8 cellular contexts compared by ENCODE assay signal in genomic region chr15:77118787-77119410, GRCh38. TPM values are rescaled to one million over a fixed set of nuclear protein-coding genes. Genes with fewer than 3 reads are reported as not detected.
DNase-seq lines count a peak whose midpoint lies in the region; ATAC-seq, FAIRE-seq and TF ChIP-seq lines count a peak whose summit lies in the region.

No MANE protein-coding gene starts in this region.

- POLR2A ChIA-PET in H1 (lab: Charles Lee; ENCODE audit: partially characterized antibody) = interaction anchor here (0.6 kb wide), 1 partner anchor 389 kb away, joined by 3 read pairs; no protein-coding TSS in a partner anchor

- H4K8ac ChIP-seq in H1 (ENCODE audit: extremely low read depth, insufficient read depth, low read length) = no peak overlapping the region
- H4K8ac ChIP-seq in mesenchymal stem cell (ENCODE audit: low read length) = no peak overlapping the region

- no peaks in the 10 kb centered on the region for H3K79me2 ChIP-seq in H1 (ENCODE audit: control insufficient read depth in 1 of 2, insufficient read depth in 2 of 2, low read length in 2 of 2)

- H3K18ac ChIP-seq in H1 (ENCODE audit: extremely low read depth, low read length) = no peak overlapping the region
- peak overlapping the region in 1 of 2 experiments; percentile 65 for H3K18ac ChIP-seq in mesenchymal stem cell (ENCODE audit: low read depth in 1 of 2, low read length in 2 of 2)

- H3K4me3 ChIP-seq in H1 (ENCODE audit: extremely low read depth in 1 of 4, insufficient read depth in 2 of 4, low read depth in 3 of 4, low read length in 4 of 4) (no peak overlapping the region), mesenchymal stem cell (ENCODE audit: insufficient read depth in 1 of 2, low read depth in 1 of 2, low read length in 2 of 2) (no peak overlapping the region)

- 71% methylated on average over 3 of the region's 3 CpGs; no CpG with 5 or more reads in 1 of the 2 experiments for WGBS in H1 (ENCODE audit: extremely low coverage in 1 of 2, insufficient coverage in 1 of 2, insufficient read length in 1 of 2, insufficient replicate concordance in 2 of 2, low coverage in 1 of 2, low lambda C conversion rate in 2 of 2, missing lambda C conversion rate in 1 of 2), 2 experiments
- 54% methylated on average over 3 of the region's 3 CpGs for WGBS in mesenchymal stem cell

- ATAC-seq in HG02798 (IDR thresholded peaks at IDR 0.05; ENCODE audit: poor library complexity, unreplicated experiment) = no peak
- no peak for ATAC-seq in HG03280 (IDR thresholded peaks at IDR 0.05; ENCODE audit: unreplicated experiment)

- H3K79me1 ChIP-seq in H1 (ENCODE audit: low read depth, low read length) (no peaks in the 10 kb centered on the region), mesenchymal stem cell (replicated peaks; ENCODE audit: low read length, poor library complexity, severe bottlenecking) (peaks cover 9% of the 10 kb centered on the region)

- H3K27ac ChIP-seq in H1 (ENCODE audit: low read depth, low read length) (no peak overlapping the region), mesenchymal stem cell (ENCODE audit: low read length, poor library complexity, severe bottlenecking) (no peak overlapping the region)

- H3K27me3 ChIP-seq in H1 (replicated peaks in 1 of 4; ENCODE audit: control insufficient read depth in 3 of 4, extremely low read depth in 1 of 4, insufficient read depth in 3 of 4, low read length in 3 of 4) (no peaks in the 10 kb centered on the region), mesenchymal stem cell (ENCODE audit: control insufficient read depth in 1 of 2, insufficient read depth in 1 of 2, low read length in 2 of 2) (no peaks in the 10 kb centered on the region)

- peak; percentile 81 to 85 for TF ChIP-seq RAD21 in H1 (IDR thresholded peaks at IDR 0.05 in 1 of 2, conservative IDR thresholded peaks at IDR 0.05 in 1 of 2; ENCODE audit: low read depth in 2 of 2, low read length in 2 of 2)

- no peak overlapping the region for H3K23ac ChIP-seq in H1 (ENCODE audit: insufficient read length)
- H3K23ac ChIP-seq in mesenchymal stem cell (ENCODE audit: low read length in 2 of 2) = no peak overlapping the region

- CTCF ChIA-PET in H1 (lab: Charles Lee; ENCODE audit: partially characterized antibody) = interaction anchor here (0.6 to 6.8 kb wide), 41 partner anchors 9 to 1140 kb away, joined by 3 to 75 read pairs (median 4); no protein-coding TSS in a partner anchor

- peaks cover 0 to 4% (median 0%) of the 10 kb centered on the region in 4 experiments; a peak in 4 of 7 replicates for H3K4me1 ChIP-seq in H1 (replicated peaks in 1 of 4; ENCODE audit: control insufficient read depth in 3 of 4, insufficient read depth in 4 of 4, low read length in 3 of 4)
- H3K4me1 ChIP-seq in mesenchymal stem cell (ENCODE audit: control insufficient read depth, insufficient read depth, low read depth, low read length) = peaks cover 2% of the 10 kb centered on the region

- no peak overlapping the region for H3K14ac ChIP-seq in H1 (ENCODE audit: insufficient read length)
- no peak overlapping the region for H3K14ac ChIP-seq in mesenchymal stem cell (ENCODE audit: low read length in 2 of 2)

- TF ChIP-seq EP300 in H1 (IDR thresholded peaks at IDR 0.05; ENCODE audit: borderline replicate concordance in 1 of 2, low read depth in 2 of 2, low read length in 2 of 2) = no peak

- H3K9me3 ChIP-seq in H1 (ENCODE audit: insufficient read depth in 2 of 2, low read depth in 1 of 2, low read length in 1 of 2) (no peaks in the 10 kb centered on the region), mesenchymal stem cell (ENCODE audit: control insufficient read depth, low read length) (no peaks in the 10 kb centered on the region)

- H2BK12ac ChIP-seq in H1 (ENCODE audit: low read depth, low read length) = no peak overlapping the region
- peak overlapping the region in 1 of 2 experiments; percentile 31 for H2BK12ac ChIP-seq in mesenchymal stem cell (ENCODE audit: low read length in 2 of 2)

- no peak overlapping the region for H2BK120ac ChIP-seq in H1 (replicated peaks; ENCODE audit: low read depth, low read length)
- no peak overlapping the region for H2BK120ac ChIP-seq in mesenchymal stem cell (ENCODE audit: low read depth, low read length)

- H2BK20ac ChIP-seq in H1 (ENCODE audit: low read length) = no peak overlapping the region

- TF ChIP-seq POLR2A in H1 (IDR thresholded peaks at IDR 0.05; ENCODE audit: control extremely low read depth in 1 of 2, low read depth in 2 of 2, low read length in 2 of 2) = no peak

- H3K36me3 ChIP-seq in H1 (ENCODE audit: control insufficient read depth in 2 of 4, insufficient read depth in 4 of 4, low read length in 3 of 4) = 0 out of 8 replicates have a peak, but pooled peaks cover 0 to 2% (median 0%) of the 10 kb centered on the region in 4 experiments
- peaks cover 10 to 18% of the 10 kb centered on the region in 2 experiments for H3K36me3 ChIP-seq in mesenchymal stem cell (ENCODE audit: control insufficient read depth in 1 of 2, insufficient read depth in 2 of 2, low read depth in 1 of 2, low read length in 2 of 2)

- no peak overlapping the region for H3K56ac ChIP-seq in H1 (replicated peaks; ENCODE audit: insufficient read length, low read depth, low read length)

- H3K9ac ChIP-seq in H1 (replicated peaks in 1 of 4; ENCODE audit: extremely low read depth in 1 of 4, low read depth in 3 of 4, low read length in 3 of 4) = no peak overlapping the region
- H3K9ac ChIP-seq in mesenchymal stem cell (ENCODE audit: low read length) = peak overlapping the region; percentile 39

- H3K4ac ChIP-seq in H1 (replicated peaks; ENCODE audit: insufficient read length, low read depth, low read length) (no peak overlapping the region), mesenchymal stem cell (ENCODE audit: low read depth in 1 of 2, low read length in 2 of 2) (no peak overlapping the region)

- no peak overlapping the region for H2AFZ ChIP-seq in H1 (ENCODE audit: low read length)
- H2AFZ ChIP-seq in mesenchymal stem cell (ENCODE audit: low read depth, low read length) = no peak overlapping the region

- H3K4me2 ChIP-seq in H1 (ENCODE audit: insufficient read depth in 1 of 2, low read depth in 2 of 2, low read length in 2 of 2) (no peak overlapping the region), mesenchymal stem cell (ENCODE audit: low read length, poor library complexity, severe bottlenecking) (peak overlapping the region; percentile 14)

- no peaks in the 10 kb centered on the region for H4K20me1 ChIP-seq in H1 (replicated peaks in 1 of 2; ENCODE audit: control insufficient read depth in 1 of 2, insufficient read depth in 2 of 2, low read length in 2 of 2)

- H4K5ac ChIP-seq in H1 (ENCODE audit: insufficient read length, low read depth, low read length) = no peak overlapping the region

- no peaks in the 10 kb centered on the region for H3K23me2 ChIP-seq in H1 (ENCODE audit: low read depth, low read length)

- DNase-seq in stimulated activated CD4-positive, alpha-beta T cell treated with anti-CD3 and anti-CD28 coated beads, Interleukin-1b, Interleukin-23, amount 100 ng/mL, for 48 hours = peak; percentile 11
- DNase-seq in stimulated activated CD4-positive, alpha-beta T cell treated with anti-CD3 and anti-CD28 coated beads, Interleukin-4, amount 100 ng/mL, for 1 hour = no peak
- DNase-seq in NCI-H1048 (lab: John Stamatoyannopoulos, UW) = peak; percentile 11
- peak; percentile 6 for DNase-seq in T follicular helper cell (ENCODE audit: low read depth)
- no peak for DNase-seq in H1 (ENCODE audit: low read depth in 1 of 2, low spot score in 2 of 2)
- peak; percentile 76 for DNase-seq in mesenchymal stem cell

- H2BK5ac ChIP-seq in H1 (ENCODE audit: low read depth, low read length) (no peak overlapping the region), mesenchymal stem cell (ENCODE audit: low read depth, low read length, poor library complexity, severe bottlenecking) (no peak overlapping the region)

- no peak for FAIRE-seq in H1 (lab: Jason Lieb, UNC)

- no peak overlapping the region for H2AK5ac ChIP-seq in H1 (ENCODE audit: low read depth, low read length)
- H2AK5ac ChIP-seq in mesenchymal stem cell (ENCODE audit: low read length, severe bottlenecking) = no peak overlapping the region

- peak in 2 of 3 experiments; percentile 60 to 66; a peak in 2 of 4 replicates for TF ChIP-seq CTCF in H1 (IDR thresholded peaks at IDR 0.05; ENCODE audit: control extremely low read depth in 1 of 3, insufficient read depth in 1 of 3, low read depth in 1 of 3, low read length in 3 of 3)

- H4K91ac ChIP-seq in H1 (replicated peaks; ENCODE audit: insufficient read length, low read length) (no peak overlapping the region), mesenchymal stem cell (ENCODE audit: low read length) (no peak overlapping the region)

- H2BK15ac ChIP-seq in H1 (ENCODE audit: low read length) = no peak overlapping the region
- H2BK15ac ChIP-seq in mesenchymal stem cell (ENCODE audit: low read depth, poor library complexity, severe bottlenecking) = no peak overlapping the region

TF ChIP-seq in H1, 55 proteins besides CTCF, POLR2A, EP300 and RAD21 (continues in another document):
- TF ChIP-seq JUND (IDR thresholded peaks at IDR 0.05; ENCODE audit: low read length) (no peak), USF2 (IDR thresholded peaks at IDR 0.05; ENCODE audit: low read length) (no peak), GABPA (IDR thresholded peaks at IDR 0.05; ENCODE audit: borderline replicate concordance, insufficient read depth, low read length) (no peak), PHF8 (conservative IDR thresholded peaks at IDR 0.05; ENCODE audit: low read depth, low read length) (no peak), FOSL1 (IDR thresholded peaks at IDR 0.05; ENCODE audit: insufficient read depth, low read depth, low read length) (no peak), CHD1 (IDR thresholded peaks at IDR 0.05; ENCODE audit: low read depth, low read length) (no peak)

RNA-seq across cellular contexts. Expression of gene TSPAN3, which starts 48.0 kb away (rescaled TPM):
- total RNA-seq in H1 (2021; fragmentation: NEBNext Ultra II Directional; extraction: Animal tissue kit (Norgen Biotek cat#: 25700)) = 107 and 112 TPM in 2 replicates
- 172 and 238 TPM in 2 replicates for polyA plus RNA-seq in H1 (2011; rRNA removed)
- polyA plus RNA-seq in H1 (2011; cell fraction: cytosol; rRNA removed) = 185 TPM
- polyA plus RNA-seq in H1 (2011; cell fraction: nucleus; rRNA removed) = 71.9 TPM
- 145 to 155 TPM (median 153 TPM) in 4 replicates for polyA plus RNA-seq in H1 (2012, experiment 1 of 2)
- 35.1 TPM for polyA plus RNA-seq in H1 (2012, experiment 2 of 2)
- polyA plus RNA-seq in H1 (2013, experiment 1 of 2) = 119 TPM
- polyA plus RNA-seq in H1 (2013, experiment 2 of 2) = 154 TPM
- 197 and 215 TPM in 2 replicates for polyA minus RNA-seq in H1 (2011; rRNA and poly(A)+ RNA removed)
- polyA minus RNA-seq in H1 (2011; cell fraction: cytosol; rRNA and poly(A)+ RNA removed) = 77.6 TPM
- 44.1 TPM for polyA minus RNA-seq in H1 (2011; cell fraction: nucleus; rRNA and poly(A)+ RNA removed)
- 226 TPM for polyA plus RNA-seq in mesenchymal stem cell (2013, experiment 1 of 2)
- polyA plus RNA-seq in mesenchymal stem cell (2013, experiment 2 of 2) = 236 TPM

Comparison
In these comparisons a context has a peak if more than half of its experiments do, and no peak if none do; other contexts are left out.
1. DNase-seq: peak in stimulated activated CD4-positive, alpha-beta T cell treated with anti-CD3 and anti-CD28 coated beads, Interleukin-1b, Interleukin-23, amount 100 ng/mL, for 48 hours (single experiment), NCI-H1048 (single experiment), T follicular helper cell (single experiment) and mesenchymal stem cell (single experiment); none in stimulated activated CD4-positive, alpha-beta T cell treated with anti-CD3 and anti-CD28 coated beads, Interleukin-4, amount 100 ng/mL, for 1 hour (single experiment) and H1 (0 of 2).